In genomic region chr2:29309090-29310054, GRCh38 we compare ENCODE assay signal across 8 cellular contexts.
DNase-seq lines count a peak whose midpoint lies in the region; ATAC-seq and TF ChIP-seq lines count a peak whose summit lies in the region.

No MANE protein-coding gene starts in this region.

- in situ Hi-C loops in T47D (cut with HindIII; ENCODE audit: low pct_unique_long_range_greater_than_20kb, low sequenced_read_pairs), result no loop called here

- no peaks in the 10 kb centered on the region for H3K9me3 ChIP-seq in SJSA1 (replicated peaks)

- no peak overlapping the region for H2AFZ ChIP-seq in KMS-11 (ENCODE audit: low read depth)

- no peaks in the 10 kb centered on the region for H3K36me3 ChIP-seq in KMS-11 (ENCODE audit: insufficient read depth)
- H3K36me3 ChIP-seq in SJSA1, result no peaks in the 10 kb centered on the region

- H3K4me2 ChIP-seq in KMS-11, result no peak overlapping the region

- no peak for ATAC-seq in HG03196 (IDR thresholded peaks at IDR 0.05; ENCODE audit: unreplicated experiment)

- H4K20me1 ChIP-seq in KMS-11 (ENCODE audit: insufficient read depth), result no peaks in the 10 kb centered on the region

- H3K4me3 ChIP-seq in KMS-11 (IDR thresholded peaks at IDR 0.05; ENCODE audit: insufficient read depth, low read depth, low read length) (no peak overlapping the region), SJSA1 (no peak overlapping the region)

- H3K9ac ChIP-seq in KMS-11, result no peak overlapping the region

- H3K27me3 ChIP-seq in KMS-11 (ENCODE audit: insufficient read depth, low read depth) (no peaks in the 10 kb centered on the region), SJSA1 (replicated peaks) (no peaks in the 10 kb centered on the region; the same call in 1 of the 2 replicates)

- H3K27ac ChIP-seq in KMS-11, result no peak overlapping the region
- H3K27ac ChIP-seq in SJSA1, result no peak overlapping the region

- DNase-seq in COLO668 (lab: John Stamatoyannopoulos, UW; ENCODE audit: unreplicated experiment) (peak; percentile 31), GM19240 (ENCODE audit: insufficient read length, low spot score) (peak; percentile 48), SJSA1 (ENCODE audit: low read depth in 1 of 2, low spot score in 2 of 2) (peak; percentile 38 to 61), T47D (ENCODE audit: low read depth in 1 of 2, low spot score in 1 of 2) (peak; percentile 26 to 64), islet precursor cell (peak; percentile 67)
- DNase-seq in stimulated activated CD4-positive, alpha-beta T cell treated with anti-CD3 and anti-CD28 coated beads, Interleukin-1b, Interleukin-23, amount 100 ng/mL, for 24 hours (ENCODE audit: low read depth in 4 of 4, low spot score in 1 of 4), result peak in 3 of 4 experiments; percentile 18 to 30 (median 25)

- peak; percentile 90 for TF ChIP-seq CTCF in KMS-11 (conservative IDR thresholded peaks at IDR 0.05; ENCODE audit: low read depth, low read length)

- H3K4me1 ChIP-seq in KMS-11 (ENCODE audit: low read depth, poor library complexity, severe bottlenecking), result no peaks in the 10 kb centered on the region
- no peaks in the 10 kb centered on the region for H3K4me1 ChIP-seq in SJSA1 (replicated peaks)

- no peaks in the 10 kb centered on the region for H3K79me2 ChIP-seq in KMS-11 (ENCODE audit: insufficient read depth, low read depth)
